8 cellular contexts compared by ENCODE assay signal in the genomic region with DNA sequence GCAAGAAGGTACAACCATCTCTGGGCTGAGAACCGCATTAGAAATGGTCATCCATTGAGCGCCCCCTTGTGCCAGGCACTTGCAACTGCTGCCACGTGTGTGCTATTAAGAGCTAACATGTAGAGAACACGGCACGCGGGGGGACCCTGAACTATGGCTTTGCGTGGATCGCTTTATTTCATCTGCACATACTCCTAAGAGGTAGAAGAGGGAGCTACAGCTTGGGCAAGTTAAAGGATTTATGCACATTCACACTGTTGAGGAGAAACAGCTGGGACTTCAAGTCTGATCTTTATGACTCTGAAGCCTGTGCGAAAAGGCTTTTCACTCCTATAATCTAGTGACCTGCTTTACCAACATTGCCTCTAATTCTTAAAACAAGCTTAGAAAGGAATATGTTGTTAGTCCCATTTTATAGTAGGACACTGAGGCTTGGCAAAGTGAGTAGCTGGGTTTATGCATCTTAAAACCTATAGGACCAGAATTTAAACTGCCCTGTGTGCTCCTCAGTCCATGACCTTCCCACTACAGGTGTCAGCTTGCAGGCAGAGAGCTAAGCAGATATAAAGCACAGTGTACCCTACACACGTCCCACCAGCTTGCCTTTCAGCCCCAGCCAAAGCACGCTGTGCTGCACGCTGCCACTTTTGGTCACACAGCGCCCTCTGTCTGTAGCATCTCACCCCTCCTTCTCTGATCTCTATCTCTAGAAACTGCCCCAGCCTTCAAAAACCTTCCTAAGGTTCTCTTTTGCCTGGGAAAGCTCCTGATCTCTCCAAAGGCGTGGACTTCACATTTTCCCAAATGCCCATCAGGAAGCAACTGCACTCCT. TPM values are rescaled to one million over a fixed set of nuclear protein-coding genes. Genes with fewer than 3 reads are reported as not detected.
DNase-seq lines count a peak whose midpoint lies in the region; ATAC-seq and TF ChIP-seq lines count a peak whose summit lies in the region.

No MANE protein-coding gene starts in this region.

- no peaks in the 10 kb centered on the region for H3K36me3 Mint-ChIP-seq in activated naive CD4-positive, alpha-beta T cell treated with anti-CD3 and anti-CD28 coated beads for 36 hours (ENCODE audit: low read depth)
- H3K36me3 Mint-ChIP-seq in glutamatergic neuron (ENCODE audit: unreplicated experiment) (no peaks in the 10 kb centered on the region), type B pancreatic cell (no peaks in the 10 kb centered on the region)

- DNase-seq in GM12865 (ENCODE audit: low read depth) (peak; percentile 87), NB4 (ENCODE audit: low read depth) (peak; percentile 89), SK-MEL-5 (ENCODE audit: low read depth, low spot score) (peak; percentile 88), glutamatergic neuron (peak; percentile 90), posterior cingulate gyrus (peak; percentile 59 to 96 (median 86)), type B pancreatic cell (ENCODE audit: extremely low spot score, unreplicated experiment) (peak; percentile 82)
- DNase-seq in activated naive CD4-positive, alpha-beta T cell treated with anti-CD3 and anti-CD28 coated beads for 36 hours: peak; percentile 93

- CTCF ChIA-PET in activated naive CD4-positive, alpha-beta T cell treated with anti-CD3 and anti-CD28 coated beads for 36 hours (lab: Charles Lee): interaction anchor here (0.6 to 7.7 kb wide), 118 partner anchors 8 to 1471 kb away, joined by 3 to 254 read pairs (median 6); partner anchors contain the start of genes CFAP161, STARD5 and TLNRD1

- H3K27me3 Mint-ChIP-seq in activated naive CD4-positive, alpha-beta T cell treated with anti-CD3 and anti-CD28 coated beads for 36 hours (ENCODE audit: low read depth): no peaks in the 10 kb centered on the region
- H3K27me3 Mint-ChIP-seq in glutamatergic neuron (ENCODE audit: unreplicated experiment) (peaks cover 1% of the 10 kb centered on the region), type B pancreatic cell (peaks cover 35% of the 10 kb centered on the region)

- H3K4me3 Mint-ChIP-seq in activated naive CD4-positive, alpha-beta T cell treated with anti-CD3 and anti-CD28 coated beads for 36 hours: peak overlapping the region; percentile 65
- H3K4me3 Mint-ChIP-seq in glutamatergic neuron (ENCODE audit: unreplicated experiment) (peak overlapping the region; percentile 21), type B pancreatic cell (peak overlapping the region; percentile 76)

- peak; percentile 70 for ATAC-seq in HG02610 (IDR thresholded peaks at IDR 0.05; ENCODE audit: unreplicated experiment)

- intact Hi-C loops in activated naive CD4-positive, alpha-beta T cell treated with anti-CD3 and anti-CD28 coated beads for 36 hours (cut with micrococcal nuclease): loop anchor here (1.0 to 2.0 kb wide), 7 partner anchors 111 to 810 kb away; no protein-coding TSS in a partner anchor
- intact Hi-C loops in posterior cingulate gyrus (cut with DNase I): loop anchor here (1.0 kb wide), 3 partner anchors 111 to 289 kb away; no protein-coding TSS in a partner anchor

- H3K4me3 ChIP-seq in GM12865 (ENCODE audit: low read depth, low read length) (no peak overlapping the region), NB4 (ENCODE audit: low read depth, low read length) (peak overlapping the region; percentile 39)

- in situ Hi-C loops in SK-MEL-5 (cut with HindIII; ENCODE audit: low pct_unique_long_range_greater_than_20kb, low sequenced_read_pairs): loop anchor here (10.0 kb wide), 1 partner anchor 91 kb away; no protein-coding TSS in a partner anchor

- H3K9me3 Mint-ChIP-seq in activated naive CD4-positive, alpha-beta T cell treated with anti-CD3 and anti-CD28 coated beads for 36 hours: no peaks in the 10 kb centered on the region
- H3K9me3 Mint-ChIP-seq in glutamatergic neuron (ENCODE audit: unreplicated experiment) (peaks cover under 1% of the 10 kb centered on the region), type B pancreatic cell (no peaks in the 10 kb centered on the region)

- H3K27ac Mint-ChIP-seq in activated naive CD4-positive, alpha-beta T cell treated with anti-CD3 and anti-CD28 coated beads for 36 hours: no peak overlapping the region
- H3K27ac Mint-ChIP-seq in glutamatergic neuron (ENCODE audit: unreplicated experiment) (no peak overlapping the region), type B pancreatic cell (peak overlapping the region; percentile 30)

- H3K4me1 Mint-ChIP-seq in activated naive CD4-positive, alpha-beta T cell treated with anti-CD3 and anti-CD28 coated beads for 36 hours (ENCODE audit: low read depth): peaks cover 29% of the 10 kb centered on the region
- H3K4me1 Mint-ChIP-seq in glutamatergic neuron (ENCODE audit: low read depth, unreplicated experiment) (peaks cover 13% of the 10 kb centered on the region), type B pancreatic cell (ENCODE audit: unreplicated experiment) (peaks cover 16% of the 10 kb centered on the region)

- no peak for TF ChIP-seq POLR2A in NB4 (IDR thresholded peaks at IDR 0.05; ENCODE audit: extremely low read depth, insufficient read length)

- TF ChIP-seq CTCF in GM12865 (IDR thresholded peaks at IDR 0.05; ENCODE audit: insufficient read depth, low read depth, low read length, missing control alignments): peak; percentile 94
- TF ChIP-seq CTCF in NB4 (IDR thresholded peaks at IDR 0.05; ENCODE audit: low read depth, low read length): peak; percentile 97
- TF ChIP-seq CTCF in glutamatergic neuron (IDR thresholded peaks at IDR 0.05; ENCODE audit: partially characterized antibody, unreplicated experiment): peak; percentile 81
- TF ChIP-seq CTCF in type B pancreatic cell (conservative IDR thresholded peaks at IDR 0.05): peak; percentile 86

RNA-seq across cellular contexts. Expression of gene STARD5, which starts 57.8 kb away (rescaled TPM):
- 1.2 and 1.5 TPM in 2 replicates for total RNA-seq in SK-MEL-5 (2014; rRNA removed; shearing (Covaris generic))
- polyA plus RNA-seq in SK-MEL-5 (2015; cell fraction: cytosol; rRNA removed): 4.3 and 4.5 TPM in 2 replicates
- 17.0 and 17.8 TPM in 2 replicates for polyA plus RNA-seq in SK-MEL-5 (2015; cell fraction: nucleus; rRNA removed)
- 10 to 100 TPM; 10.1 to 11.7 TPM for total RNA-seq in activated naive CD4-positive, alpha-beta T cell treated with anti-CD3 and anti-CD28 coated beads for 36 hours
- total RNA-seq in glutamatergic neuron (ENCODE audit: unreplicated experiment) (3.1 TPM), type B pancreatic cell (ENCODE audit: low replicate concordance) (7.8 and 15.1 TPM in 2 replicates)

Comparison
In these comparisons a context has a peak if more than half of its experiments do, and no peak if none do; other contexts are left out.
1. H3K4me3 Mint-ChIP-seq: peak in every context shown above with its lines; median percentile 76 in type B pancreatic cell; 65 in activated naive CD4-positive, alpha-beta T cell treated with anti-CD3 and anti-CD28 coated beads for 36 hours; 21 in glutamatergic neuron.